Comparison of ENCODE assay signal across 9 cellular contexts in genomic region chr5:60541980-60542379, GRCh38.
DNase-seq lines count a peak whose midpoint lies in the region; ATAC-seq lines count a peak whose summit lies in the region.
"Had no signal": no experiment of that assay in that cellular context is flagged by ENCODE, and none has a peak within 500 bp of the region (broad histone marks: within the 10 kb centered on the region; RNA-seq: fewer than 3 reads in every experiment).

No MANE protein-coding gene starts in this region.

- no peak overlapping the region for H3K27ac Mint-ChIP-seq in activated CD4-positive, alpha-beta memory T cell treated with anti-CD3 and anti-CD28 coated beads, Interleukin-2, amount 10 ng/mL, durations not matched to agents 7 days and 5 days
- H3K27ac Mint-ChIP-seq in natural killer cell treated with Interleukin-12 subunit alpha and Interleukin-12 subunit beta and Interleukin-15 and Interleukin-18, amount 100 ng/mL, for 72 hours = no peak overlapping the region

- CTCF ChIA-PET in activated CD4-positive, alpha-beta memory T cell treated with anti-CD3 and anti-CD28 coated beads, Interleukin-2, amount 10 ng/mL, durations not matched to agents 7 days and 5 days (lab: Charles Lee) = no interaction called here

- no peaks in the 10 kb centered on the region for H3K36me3 Mint-ChIP-seq in activated CD4-positive, alpha-beta memory T cell treated with anti-CD3 and anti-CD28 coated beads, Interleukin-2, amount 10 ng/mL, durations not matched to agents 7 days and 5 days (ENCODE audit: low read depth)
- H3K36me3 Mint-ChIP-seq in natural killer cell treated with Interleukin-12 subunit alpha and Interleukin-12 subunit beta and Interleukin-15 and Interleukin-18, amount 100 ng/mL, for 72 hours = no peaks in the 10 kb centered on the region

- peak; percentile 15 for ATAC-seq in GM18502 (IDR thresholded peaks at IDR 0.05; ENCODE audit: poor library complexity, unreplicated experiment)
- ATAC-seq in HG02678 (IDR thresholded peaks at IDR 0.05; ENCODE audit: unreplicated experiment) = peak; percentile 22
- no peak for ATAC-seq in natural killer cell treated with Interleukin-12 subunit alpha and Interleukin-12 subunit beta and Interleukin-15 and Interleukin-18, amount 100 ng/mL, for 72 hours

- peaks cover 11% of the 10 kb centered on the region for H3K27me3 Mint-ChIP-seq in activated CD4-positive, alpha-beta memory T cell treated with anti-CD3 and anti-CD28 coated beads, Interleukin-2, amount 10 ng/mL, durations not matched to agents 7 days and 5 days
- H3K27me3 Mint-ChIP-seq in natural killer cell treated with Interleukin-12 subunit alpha and Interleukin-12 subunit beta and Interleukin-15 and Interleukin-18, amount 100 ng/mL, for 72 hours = peaks cover 0 to 4% of the 10 kb centered on the region in 2 donors

- no peaks in the 10 kb centered on the region for H3K9me3 Mint-ChIP-seq in activated CD4-positive, alpha-beta memory T cell treated with anti-CD3 and anti-CD28 coated beads, Interleukin-2, amount 10 ng/mL, durations not matched to agents 7 days and 5 days
- H3K9me3 Mint-ChIP-seq in natural killer cell treated with Interleukin-12 subunit alpha and Interleukin-12 subunit beta and Interleukin-15 and Interleukin-18, amount 100 ng/mL, for 72 hours = peaks cover 7% of the 10 kb centered on the region

- POLR2A ChIA-PET in activated CD4-positive, alpha-beta memory T cell treated with anti-CD3 and anti-CD28 coated beads, Interleukin-2, amount 10 ng/mL, durations not matched to agents 7 days and 5 days (lab: Charles Lee) = no interaction called here

- H3K4me3 Mint-ChIP-seq in activated CD4-positive, alpha-beta memory T cell treated with anti-CD3 and anti-CD28 coated beads, Interleukin-2, amount 10 ng/mL, durations not matched to agents 7 days and 5 days = no peak overlapping the region
- no peak overlapping the region for H3K4me3 Mint-ChIP-seq in natural killer cell treated with Interleukin-12 subunit alpha and Interleukin-12 subunit beta and Interleukin-15 and Interleukin-18, amount 100 ng/mL, for 72 hours

- H3K4me1 Mint-ChIP-seq in activated CD4-positive, alpha-beta memory T cell treated with anti-CD3 and anti-CD28 coated beads, Interleukin-2, amount 10 ng/mL, durations not matched to agents 7 days and 5 days = no peaks in the 10 kb centered on the region
- no peaks in the 10 kb centered on the region for H3K4me1 Mint-ChIP-seq in natural killer cell treated with Interleukin-12 subunit alpha and Interleukin-12 subunit beta and Interleukin-15 and Interleukin-18, amount 100 ng/mL, for 72 hours (ENCODE audit: low read depth in 2 of 2)

- DNase-seq in RPMI7951 (ENCODE audit: low read depth) (peak; percentile 34), myocyte (ENCODE audit: low read depth) (peak; percentile 14), germinal center (ENCODE audit: low spot score) (no peak), NCI-H526 treated with DMSO at 0.1 percent for 48 hours (lab: John Stamatoyannopoulos, UW) (no peak)
- DNase-seq in activated CD4-positive, alpha-beta memory T cell treated with anti-CD3 and anti-CD28 coated beads, Interleukin-2, amount 10 ng/mL, durations not matched to agents 7 days and 5 days = no peak
- no peak for DNase-seq in natural killer cell treated with Interleukin-12 subunit alpha and Interleukin-12 subunit beta and Interleukin-15 and Interleukin-18, amount 100 ng/mL, for 72 hours (ENCODE audit: low spot score)
- DNase-seq: midbrain had no signal

Comparison
In these comparisons a context has a peak if more than half of its experiments do, and no peak if none do; other contexts are left out.
1. ATAC-seq: peak in GM18502 (single experiment) and HG02678 (single experiment); none in natural killer cell treated with Interleukin-12 subunit alpha and Interleukin-12 subunit beta and Interleukin-15 and Interleukin-18, amount 100 ng/mL, for 72 hours (0 of 2).
2. DNase-seq: peak in RPMI7951 (single experiment) and myocyte (single experiment); none in germinal center (single experiment), NCI-H526 treated with DMSO at 0.1 percent for 48 hours (single experiment), activated CD4-positive, alpha-beta memory T cell treated with anti-CD3 and anti-CD28 coated beads, Interleukin-2, amount 10 ng/mL, durations not matched to agents 7 days and 5 days (single experiment) and natural killer cell treated with Interleukin-12 subunit alpha and Interleukin-12 subunit beta and Interleukin-15 and Interleukin-18, amount 100 ng/mL, for 72 hours (single experiment).